Comparison of ENCODE assay signal across 1 cellular context in the genomic region with DNA sequence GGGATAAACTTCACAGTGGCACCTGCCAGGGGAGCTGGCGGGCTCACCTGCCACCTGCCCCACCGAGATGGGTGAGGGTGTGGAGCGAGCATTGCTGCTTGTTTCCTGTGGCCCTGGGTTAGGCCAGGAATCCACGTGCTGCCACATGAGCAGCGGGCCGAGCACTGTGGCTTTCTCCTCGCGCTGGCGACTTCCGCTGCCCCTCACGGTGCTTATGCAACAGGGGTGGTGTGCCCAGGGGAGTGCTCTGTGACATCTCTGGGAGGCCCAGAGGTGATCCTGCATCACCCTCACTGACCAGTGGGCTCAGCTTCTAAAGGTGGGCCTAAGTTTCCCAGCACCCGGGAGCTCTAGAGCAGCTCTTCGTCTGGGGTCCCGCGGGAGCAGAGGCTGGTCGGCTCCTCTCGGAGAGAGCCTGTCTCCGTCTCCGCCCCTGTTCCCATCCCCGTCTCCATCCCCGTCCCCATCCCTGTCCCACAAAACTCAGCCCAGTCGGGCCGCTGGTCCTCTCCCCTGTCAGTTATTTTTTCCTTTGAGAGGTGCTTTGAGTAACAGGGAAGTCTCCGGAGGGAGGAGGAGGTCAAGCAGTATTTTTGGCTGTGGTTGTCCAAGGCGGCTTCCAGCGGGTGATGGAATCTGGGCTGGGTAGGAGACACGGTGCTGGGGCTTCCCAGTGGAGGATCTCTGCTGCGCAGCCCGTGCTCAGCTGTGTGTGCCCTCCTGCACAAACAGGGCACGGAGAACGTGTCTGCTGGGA.
TF ChIP-seq lines count a peak whose summit lies in the region.

No MANE protein-coding gene starts in this region.

TF ChIP-seq in HepG2, 621 proteins besides CTCF, POLR2A, EP300 and RAD21:
- TF ChIP-seq, protein P1, sequence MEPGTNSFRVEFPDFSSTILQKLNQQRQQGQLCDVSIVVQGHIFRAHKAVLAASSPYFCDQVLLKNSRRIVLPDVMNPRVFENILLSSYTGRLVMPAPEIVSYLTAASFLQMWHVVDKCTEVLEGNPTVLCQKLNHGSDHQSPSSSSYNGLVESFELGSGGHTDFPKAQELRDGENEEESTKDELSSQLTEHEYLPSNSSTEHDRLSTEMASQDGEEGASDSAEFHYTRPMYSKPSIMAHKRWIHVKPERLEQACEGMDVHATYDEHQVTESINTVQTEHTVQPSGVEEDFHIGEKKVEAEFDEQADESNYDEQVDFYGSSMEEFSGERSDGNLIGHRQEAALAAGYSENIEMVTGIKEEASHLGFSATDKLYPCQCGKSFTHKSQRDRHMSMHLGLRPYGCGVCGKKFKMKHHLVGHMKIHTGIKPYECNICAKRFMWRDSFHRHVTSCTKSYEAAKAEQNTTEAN (CRISPR knock-in tag; conservative IDR thresholded peaks at IDR 0.05) = no peak
- peak; percentile 14 for TF ChIP-seq AGO2 (optimal IDR thresholded peaks at IDR 0.05; ENCODE audit: low read depth, low read length)
